Comparison of ENCODE assay signal across 7 cellular contexts in the genomic region with DNA sequence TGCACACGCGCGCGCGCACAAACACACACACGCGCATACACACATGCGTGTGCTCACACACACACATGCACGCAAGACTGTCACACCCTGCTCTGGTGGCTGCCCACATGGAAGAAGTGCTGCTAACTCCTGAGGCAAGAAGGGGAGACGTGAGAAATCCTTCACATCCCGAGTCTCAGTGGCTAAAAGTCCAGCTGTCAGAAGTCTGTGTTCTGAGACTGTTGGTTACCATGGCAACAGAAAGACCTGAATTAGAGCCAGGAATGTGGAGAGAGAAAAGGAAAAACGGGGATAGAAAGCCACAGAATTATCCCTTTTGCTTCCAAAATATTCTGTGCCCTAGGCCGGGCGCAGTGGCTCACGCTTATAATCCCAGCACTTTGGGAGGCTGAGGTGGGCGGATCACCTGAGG.
DNase-seq lines count a peak whose midpoint lies in the region.

No MANE protein-coding gene starts in this region.

- no peaks in the 10 kb centered on the region for H3K4me1 ChIP-seq in NT2/D1 (ENCODE audit: insufficient read depth, insufficient read length)

- peaks cover 23% of the 10 kb centered on the region for H3K36me3 ChIP-seq in NT2/D1 (ENCODE audit: insufficient read depth, insufficient read length, low read length)

- peak overlapping the region; percentile 46 for H3K27ac ChIP-seq in temporal lobe (ENCODE audit: low read depth, low read length)

- H3K9me3 ChIP-seq in NT2/D1 (ENCODE audit: insufficient read depth, low read length), result peaks cover 7% of the 10 kb centered on the region; the same call in 1 of the 2 replicates

- H3K27me3 ChIP-seq in NT2/D1 (ENCODE audit: insufficient read depth, insufficient read length), result no peaks in the 10 kb centered on the region

- H3K9ac ChIP-seq in NT2/D1 (ENCODE audit: insufficient read length, low read depth), result no peak overlapping the region

- H3K4me3 ChIP-seq in NT2/D1 (ENCODE audit: insufficient read length, low read depth), result no peak overlapping the region

- DNase-seq in NT2/D1 (ENCODE audit: low read depth, low spot score), result peak; percentile 23
- DNase-seq in dermis microvascular lymphatic vessel endothelial cell (ENCODE audit: low read depth in 2 of 2), result peak; percentile 53 to 78
- peak; percentile 81 for DNase-seq in medulla oblongata (ENCODE audit: extremely low spot score)
- DNase-seq in SIG-M5 treated with dmso at 0.1 percent for 504 hours (lab: John Stamatoyannopoulos, UW; ENCODE audit: unreplicated experiment), result no peak
- DNase-seq in AML-193 (lab: John Stamatoyannopoulos, UW), result no peak
- DNase-seq in ureter (ENCODE audit: low spot score), result no peak

Comparison
In these comparisons a context has a peak if more than half of its experiments do, and no peak if none do; other contexts are left out.
1. DNase-seq: peak in NT2/D1 (single experiment), dermis microvascular lymphatic vessel endothelial cell (2 of 2) and medulla oblongata (single experiment); none in SIG-M5 treated with dmso at 0.1 percent for 504 hours (single experiment), AML-193 (0 of 2) and ureter (single experiment).